In the genomic region with DNA sequence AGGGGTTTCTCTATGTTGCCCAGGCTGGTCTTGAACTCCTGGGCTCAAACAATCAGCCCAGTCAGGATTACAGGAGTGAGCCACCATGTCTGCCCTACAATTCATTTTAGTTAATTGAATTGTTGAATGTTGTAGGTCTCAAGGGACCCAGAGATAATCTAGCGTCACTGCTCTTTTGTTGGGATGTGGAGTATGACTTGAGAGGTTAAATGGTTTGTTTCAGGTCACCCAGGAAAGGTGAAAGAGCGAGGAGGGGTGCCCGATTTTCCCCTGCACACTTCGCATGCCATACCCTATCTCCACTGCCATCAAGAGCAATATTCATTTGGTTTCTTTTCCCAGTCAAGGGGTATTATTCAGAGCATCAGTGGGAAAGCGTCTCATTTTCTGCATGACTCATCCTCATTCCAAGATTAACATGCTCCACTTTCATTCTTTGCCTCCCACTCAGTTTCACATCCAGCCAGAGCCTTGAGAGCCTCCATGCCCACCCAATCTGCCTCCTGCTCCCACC, we compare ENCODE assay signal across 12 cellular contexts. TPM values are rescaled to one million over a fixed set of nuclear protein-coding genes. Genes with fewer than 3 reads are reported as not detected.
DNase-seq lines count a peak whose midpoint lies in the region; ATAC-seq and TF ChIP-seq lines count a peak whose summit lies in the region.
"Had no signal": no experiment of that assay in that cellular context is flagged by ENCODE, and none has a peak within 500 bp of the region (broad histone marks: within the 10 kb centered on the region; RNA-seq: fewer than 3 reads in every experiment).

No MANE protein-coding gene starts in this region.

- H3K27ac Mint-ChIP-seq in activated CD4-positive, alpha-beta memory T cell treated with anti-CD3 and anti-CD28 coated beads, Interleukin-2, amount 10 ng/mL, durations not matched to agents 7 days and 5 days: no peak overlapping the region
- H3K27ac Mint-ChIP-seq: activated naive CD4-positive, alpha-beta T cell treated with anti-CD3 and anti-CD28 coated beads, Interleukin-2, amount 50 U/mL, for 72 hours; T-helper 2 cell treated with Interferon-gamma antibody and Interleukin-4, amounts not matched to agents 5 μg/mL and 100 μg/mL, for 36 hours had no signal

- DNase-seq in heart left ventricle (no peak), right atrium auricular region (ENCODE audit: low spot score) (no peak), amniotic stem cell (lab: John Stamatoyannopoulos, UW) (peak; percentile 69), heart right ventricle (no peak), NCI-H1930 (lab: John Stamatoyannopoulos, UW) (no peak)
- no peak for DNase-seq in activated CD4-positive, alpha-beta memory T cell treated with anti-CD3 and anti-CD28 coated beads, Interleukin-2, amount 10 ng/mL, durations not matched to agents 7 days and 5 days
- DNase-seq in activated CD4-positive, CD25-positive, alpha-beta regulatory T cell (lab: John Stamatoyannopoulos, UW): no peak
- DNase-seq: stimulated activated naive CD4-positive, alpha-beta T cell had no signal

- ATAC-seq in heart left ventricle (peak in 3 of 4 donors; percentile 54 to 80 (median 65)), heart right ventricle (peak in 5 of 8 donors; percentile 35 to 79 (median 65)), HG02642 (IDR thresholded peaks at IDR 0.05; ENCODE audit: poor library complexity, unreplicated experiment) (no peak)

- H3K27ac ChIP-seq in heart left ventricle (peak overlapping the region in 4 of 12 donors; percentile 1 to 54 (median 18)), right atrium auricular region (peak overlapping the region in 1 of 2 donors; percentile 47), heart right ventricle (peak overlapping the region in 4 of 10 donors; percentile 9 to 37 (median 28))

- intact Hi-C loops in heart left ventricle (cut with DNase I): no loop called here
- intact Hi-C loops in heart right ventricle (cut with DNase I): no loop called here

- H3K36me3 ChIP-seq in heart left ventricle (no peaks in the 10 kb centered on the region), right atrium auricular region (no peaks in the 10 kb centered on the region), heart right ventricle (no peaks in the 10 kb centered on the region)

- H3K27me3 Mint-ChIP-seq in activated CD4-positive, alpha-beta memory T cell treated with anti-CD3 and anti-CD28 coated beads, Interleukin-2, amount 10 ng/mL, durations not matched to agents 7 days and 5 days: peaks cover 17% of the 10 kb centered on the region

- H3K9me3 Mint-ChIP-seq in activated CD4-positive, alpha-beta memory T cell treated with anti-CD3 and anti-CD28 coated beads, Interleukin-2, amount 10 ng/mL, durations not matched to agents 7 days and 5 days: no peaks in the 10 kb centered on the region
- H3K9me3 Mint-ChIP-seq: activated naive CD4-positive, alpha-beta T cell treated with anti-CD3 and anti-CD28 coated beads, Interleukin-2, amount 50 U/mL, for 72 hours; T-helper 2 cell treated with Interferon-gamma antibody and Interleukin-4, amounts not matched to agents 5 μg/mL and 100 μg/mL, for 36 hours had no signal

- H3K4me1 ChIP-seq in heart left ventricle: peaks cover 0 to 55% (median 4%) of the 10 kb centered on the region in 12 donors
- H3K4me1 ChIP-seq in right atrium auricular region: no peaks in the 10 kb centered on the region
- H3K4me1 ChIP-seq in heart right ventricle: peaks cover 0 to 54% (median 6%) of the 10 kb centered on the region in 9 donors

- WGBS in heart left ventricle, 4 donors: 55 to 65% (median 62%) methylated on average over 5 of the region's 5 CpGs
- whole genome bisulfite sequencing in heart right ventricle, 2 donors: 52 to 56% methylated on average over 5 of the region's 5 CpGs

- no peak for TF ChIP-seq CTCF in heart left ventricle (IDR thresholded peaks at IDR 0.05)
- no peak for TF ChIP-seq CTCF in right atrium auricular region (IDR thresholded peaks at IDR 0.05)
- TF ChIP-seq CTCF in heart right ventricle (IDR thresholded peaks at IDR 0.05): no peak

- POLR2A ChIA-PET in activated CD4-positive, alpha-beta memory T cell treated with anti-CD3 and anti-CD28 coated beads, Interleukin-2, amount 10 ng/mL, durations not matched to agents 7 days and 5 days (lab: Charles Lee): no interaction called here

- H3K9me3 ChIP-seq in heart left ventricle: no peaks in the 10 kb centered on the region
- no peaks in the 10 kb centered on the region for H3K9me3 ChIP-seq in right atrium auricular region
- H3K9me3 ChIP-seq in heart right ventricle: no peaks in the 10 kb centered on the region

- H3K36me3 Mint-ChIP-seq in activated CD4-positive, alpha-beta memory T cell treated with anti-CD3 and anti-CD28 coated beads, Interleukin-2, amount 10 ng/mL, durations not matched to agents 7 days and 5 days (ENCODE audit: low read depth): no peaks in the 10 kb centered on the region
- H3K36me3 Mint-ChIP-seq: activated naive CD4-positive, alpha-beta T cell treated with anti-CD3 and anti-CD28 coated beads, Interleukin-2, amount 50 U/mL, for 72 hours had no signal

- H3K4me1 Mint-ChIP-seq in activated CD4-positive, alpha-beta memory T cell treated with anti-CD3 and anti-CD28 coated beads, Interleukin-2, amount 10 ng/mL, durations not matched to agents 7 days and 5 days: peaks cover under 1% of the 10 kb centered on the region

- TF ChIP-seq POLR2A in heart left ventricle (IDR thresholded peaks at IDR 0.05): no peak

- H3K4me3 ChIP-seq in heart left ventricle (no peak overlapping the region), right atrium auricular region (no peak overlapping the region), heart right ventricle (no peak overlapping the region)

- CTCF ChIA-PET in activated CD4-positive, alpha-beta memory T cell treated with anti-CD3 and anti-CD28 coated beads, Interleukin-2, amount 10 ng/mL, durations not matched to agents 7 days and 5 days (lab: Charles Lee): interaction anchor here (1.0 kb wide), 1 partner anchor 11 kb away, joined by 3 read pairs; no protein-coding TSS in a partner anchor

- no peak overlapping the region for H3K4me3 Mint-ChIP-seq in activated CD4-positive, alpha-beta memory T cell treated with anti-CD3 and anti-CD28 coated beads, Interleukin-2, amount 10 ng/mL, durations not matched to agents 7 days and 5 days
- H3K4me3 Mint-ChIP-seq: CD14-positive monocyte; T-helper 2 cell treated with Interferon-gamma antibody and Interleukin-4, amounts not matched to agents 5 μg/mL and 100 μg/mL, for 36 hours had no signal

- H3K27me3 ChIP-seq in heart left ventricle (no peaks in the 10 kb centered on the region), right atrium auricular region (no peaks in the 10 kb centered on the region), heart right ventricle (no peaks in the 10 kb centered on the region)

RNA-seq across cellular contexts. Expression of gene SLC30A1, which starts 13.1 kb away (rescaled TPM):
- total RNA-seq in heart left ventricle (10 to 100 TPM in 7 of 9 donors, 1 to 10 TPM in 2; 8.6 to 29.2 (median 16.2) TPM), right atrium auricular region (10 to 100 TPM; 10.5 to 13.1 TPM), heart right ventricle (10 to 100 TPM in 9 of 10 donors, 1 to 10 TPM in 1; 8.1 to 26.5 (median 16.1) TPM)
- polyA plus RNA-seq in heart left ventricle (1 to 10 TPM; 2.8 to 4.2 TPM), heart right ventricle (1 to 10 TPM; 1.4 to 4.2 TPM)
- 1 to 10 TPM; 8.0 to 8.2 TPM for total RNA-seq in activated CD4-positive, alpha-beta memory T cell treated with anti-CD3 and anti-CD28 coated beads, Interleukin-2, amount 10 ng/mL, durations not matched to agents 7 days and 5 days
